In genomic region chr13:91621161-91621560, GRCh38 we compare ENCODE assay signal across 26 cellular contexts.
"Had no signal": no experiment of that assay in that cellular context is flagged by ENCODE, and none has a peak within 500 bp of the region (broad histone marks: within the 10 kb centered on the region; RNA-seq: fewer than 3 reads in every experiment).

No MANE protein-coding gene starts in this region.

- H3K27ac ChIP-seq: colonic mucosa, epithelial cell of prostate, esophagus squamous epithelium, gastrocnemius medialis, heart right ventricle, left lung, lower lobe of right lung had no signal

- H3K4me1 ChIP-seq: colonic mucosa, esophagus squamous epithelium, gastrocnemius medialis, heart right ventricle, left lung, lower lobe of right lung had no signal

- H3K9me3 Mint-ChIP-seq: dendritic cell treated with granulocyte-macrophage colony-stimulating factor and Interleukin-4, amounts not matched to agents 40 ng/mL and 50 ng/mL, for 4 days; endodermal cell had no signal

- ATAC-seq: effector memory CD8-positive, alpha-beta T cell; esophagus mucosa; gastrocnemius medialis; heart right ventricle; left cardiac atrium; left lung; left ventricle myocardium superior; lower lobe of right lung had no signal

- H3K4me3 Mint-ChIP-seq: dendritic cell treated with granulocyte-macrophage colony-stimulating factor and Interleukin-4, amounts not matched to agents 40 ng/mL and 50 ng/mL, for 4 days; effector memory CD8-positive, alpha-beta T cell; endodermal cell had no signal

- H3K9me3 ChIP-seq: colonic mucosa, esophagus squamous epithelium, gastrocnemius medialis, heart right ventricle, left lung, lower lobe of right lung had no signal

- DNase-seq: colonic mucosa; cortex of kidney; effector CD8-positive, alpha-beta T cell; effector memory CD8-positive, alpha-beta T cell; endodermal cell; erythroblast; esophagus squamous epithelium; foreskin fibroblast; foreskin melanocyte; gastrocnemius medialis; glutamatergic neuron; head of caudate nucleus; heart right ventricle; hippocampal formation; left cardiac atrium; left lung; left ventricle myocardium superior; lower lobe of right lung; mesenchymal stem cell; midbrain had no signal

- H3K27me3 ChIP-seq: colonic mucosa, esophagus squamous epithelium, gastrocnemius medialis, heart right ventricle, left lung had no signal

- H3K4me3 ChIP-seq: colonic mucosa, esophagus squamous epithelium, gastrocnemius medialis, heart right ventricle, left lung, lower lobe of right lung had no signal

- H3K27me3 Mint-ChIP-seq: dendritic cell treated with granulocyte-macrophage colony-stimulating factor and Interleukin-4, amounts not matched to agents 40 ng/mL and 50 ng/mL, for 4 days; effector memory CD8-positive, alpha-beta T cell had no signal

- H3K27ac Mint-ChIP-seq: dendritic cell treated with granulocyte-macrophage colony-stimulating factor and Interleukin-4, amounts not matched to agents 40 ng/mL and 50 ng/mL, for 4 days; effector memory CD8-positive, alpha-beta T cell; endodermal cell had no signal

- FAIRE-seq: endometrium, islet of Langerhans, keratinocyte had no signal

- H3K36me3 ChIP-seq: colonic mucosa, esophagus squamous epithelium, gastrocnemius medialis, heart right ventricle, left lung, lower lobe of right lung had no signal
